ENCODE assay signal across 18 cellular contexts in the genomic region with DNA sequence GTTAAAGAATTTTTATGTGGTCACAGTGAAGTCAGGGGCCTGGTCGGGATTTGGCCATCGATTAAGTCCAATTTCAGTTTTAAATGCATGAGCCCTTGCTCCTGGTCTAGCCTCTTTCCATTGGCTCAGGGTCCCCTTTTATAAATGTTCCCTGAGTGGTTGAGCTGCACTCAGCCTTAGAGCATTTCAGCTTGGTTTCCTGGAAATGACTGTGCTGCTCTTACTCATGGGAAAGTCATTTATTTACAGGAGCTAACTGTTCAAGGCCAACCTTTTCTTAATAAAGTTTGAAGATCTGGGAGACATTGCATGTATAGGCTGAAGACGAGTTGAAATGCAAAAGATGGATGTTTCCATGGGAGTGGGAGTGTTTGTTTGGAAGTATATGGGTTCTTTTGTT.
DNase-seq lines count a peak whose midpoint lies in the region; ATAC-seq and TF ChIP-seq lines count a peak whose summit lies in the region.
"Had no signal": no experiment of that assay in that cellular context is flagged by ENCODE, and none has a peak within 500 bp of the region (broad histone marks: within the 10 kb centered on the region; RNA-seq: fewer than 3 reads in every experiment).

No MANE protein-coding gene starts in this region.

- intact Hi-C loops in adrenal gland (cut with DNase I) = no loop called here

- H3K27me3 ChIP-seq in adrenal gland = no peaks in the 10 kb centered on the region
- H3K27me3 ChIP-seq: esophagus muscularis mucosa, Peyer's patch had no signal

- POLR2A ChIA-PET in RWPE1 (lab: Yijun Ruan, JAX; ENCODE audit: low non-redundant PET) = no interaction called here

- H3K4me1 ChIP-seq in adrenal gland (replicated peaks in 1 of 2) = peaks cover 4 to 7% of the 10 kb centered on the region in 2 donors
- H3K4me1 ChIP-seq: Peyer's patch had no signal

- no peaks in the 10 kb centered on the region for H3K36me3 ChIP-seq in adrenal gland (replicated peaks in 1 of 2)
- H3K36me3 ChIP-seq: esophagus muscularis mucosa, Peyer's patch had no signal

- no peaks in the 10 kb centered on the region for H3K9me3 ChIP-seq in adrenal gland (replicated peaks in 1 of 3)
- H3K9me3 ChIP-seq: esophagus muscularis mucosa, Peyer's patch had no signal

- DNase-seq in HFF-Myc (ENCODE audit: extremely low read depth, low read depth) (peak; percentile 10), adrenal gland (peak in 4 of 7 donors; percentile 34 to 64 (median 54)), fibroblast of villous mesenchyme (ENCODE audit: low read depth) (peak; percentile 1), smooth muscle cell of the brain vasculature (ENCODE audit: low read depth, low spot score) (peak; percentile 33), RWPE1 (ENCODE audit: low spot score) (no peak)
- DNase-seq in stimulated activated naive B cell treated with anti-CD40 and anti-IgM and Interleukin-4, amounts not matched to agents 10 μg/mL and 1 μg/mL and 100 μg/mL, for 72 hours = no peak
- DNase-seq: activated CD4-positive, alpha-beta memory T cell treated with anti-CD3 and anti-CD28 coated beads, Interleukin-2, amount 10 ng/mL, durations not matched to agents 7 days and 5 days; activated naive CD4-positive, alpha-beta T cell; cerebellar nuclear complex; islet precursor cell; NCI-H1105; NCI-H345; Peyer's patch; right cardiac atrium; substantia nigra; T-helper 2 cell had no signal

- H3K27ac Mint-ChIP-seq in stimulated activated naive B cell treated with anti-CD40 and anti-IgM and Interleukin-4, amounts not matched to agents 10 μg/mL and 1 μg/mL and 100 μg/mL, for 72 hours = no peak overlapping the region
- H3K27ac Mint-ChIP-seq: activated CD4-positive, alpha-beta memory T cell treated with anti-CD3 and anti-CD28 coated beads, Interleukin-2, amount 10 ng/mL, durations not matched to agents 7 days and 5 days had no signal

- H3K27ac ChIP-seq in adrenal gland (peak overlapping the region in 1 of 5 donors; percentile 26), RWPE1 (no peak overlapping the region)
- H3K27ac ChIP-seq: esophagus muscularis mucosa, Peyer's patch had no signal

- no peak overlapping the region for H3K4me3 Mint-ChIP-seq in stimulated activated naive B cell treated with anti-CD40 and anti-IgM and Interleukin-4, amounts not matched to agents 10 μg/mL and 1 μg/mL and 100 μg/mL, for 72 hours
- H3K4me3 Mint-ChIP-seq: activated CD4-positive, alpha-beta memory T cell treated with anti-CD3 and anti-CD28 coated beads, Interleukin-2, amount 10 ng/mL, durations not matched to agents 7 days and 5 days had no signal

- ATAC-seq in HG02798 (IDR thresholded peaks at IDR 0.05; ENCODE audit: poor library complexity, unreplicated experiment) = no peak
- no peak for ATAC-seq in stimulated activated naive B cell treated with anti-CD40 and anti-IgM and Interleukin-4, amounts not matched to agents 10 μg/mL and 1 μg/mL and 100 μg/mL, for 72 hours (replicated peaks)
- ATAC-seq: right cardiac atrium had no signal

- peaks cover 0 to 3% of the 10 kb centered on the region in 2 donors for H3K4me1 Mint-ChIP-seq in stimulated activated naive B cell treated with anti-CD40 and anti-IgM and Interleukin-4, amounts not matched to agents 10 μg/mL and 1 μg/mL and 100 μg/mL, for 72 hours
- H3K4me1 Mint-ChIP-seq: activated CD4-positive, alpha-beta memory T cell treated with anti-CD3 and anti-CD28 coated beads, Interleukin-2, amount 10 ng/mL, durations not matched to agents 7 days and 5 days had no signal

- TF ChIP-seq POLR2A in adrenal gland (IDR thresholded peaks at IDR 0.05) = no peak

- H3K27me3 Mint-ChIP-seq in stimulated activated naive B cell treated with anti-CD40 and anti-IgM and Interleukin-4, amounts not matched to agents 10 μg/mL and 1 μg/mL and 100 μg/mL, for 72 hours = peaks cover 0 to 3% of the 10 kb centered on the region in 2 donors
- H3K27me3 Mint-ChIP-seq: activated CD4-positive, alpha-beta memory T cell treated with anti-CD3 and anti-CD28 coated beads, Interleukin-2, amount 10 ng/mL, durations not matched to agents 7 days and 5 days had no signal

- H3K36me3 Mint-ChIP-seq in stimulated activated naive B cell treated with anti-CD40 and anti-IgM and Interleukin-4, amounts not matched to agents 10 μg/mL and 1 μg/mL and 100 μg/mL, for 72 hours = peaks cover 0 to 3% of the 10 kb centered on the region in 2 donors

- H3K9me3 Mint-ChIP-seq in stimulated activated naive B cell treated with anti-CD40 and anti-IgM and Interleukin-4, amounts not matched to agents 10 μg/mL and 1 μg/mL and 100 μg/mL, for 72 hours = peaks cover 4 to 7% of the 10 kb centered on the region in 2 donors

- WGBS in adrenal gland, 4 donors = 34 to 44% (median 42%) methylated on average over 3 of the region's 3 CpGs

- CTCF ChIA-PET in RWPE1 (lab: Yijun Ruan, JAX) = no interaction called here

- TF ChIP-seq CTCF in HFF-Myc (IDR thresholded peaks at IDR 0.05; ENCODE audit: low read depth, low read length, missing control alignments) (no peak), adrenal gland (IDR thresholded peaks at IDR 0.05) (no peak), fibroblast of villous mesenchyme (IDR thresholded peaks at IDR 0.05; ENCODE audit: insufficient read depth, low read depth, low read length) (no peak), RWPE1 (conservative IDR thresholded peaks at IDR 0.05; ENCODE audit: low read depth) (no peak)

- H3K4me3 ChIP-seq in HFF-Myc (replicated peaks; ENCODE audit: low read depth, low read length) = no peak overlapping the region
- no peak overlapping the region for H3K4me3 ChIP-seq in adrenal gland
- no peak overlapping the region for H3K4me3 ChIP-seq in fibroblast of villous mesenchyme (ENCODE audit: low read depth, low read length)
- H3K4me3 ChIP-seq: esophagus muscularis mucosa, Peyer's patch had no signal

Comparison
In these comparisons a context has a peak if more than half of its experiments do, and no peak if none do; other contexts are left out.
1. DNase-seq: peak in HFF-Myc (single experiment), adrenal gland (4 of 7), fibroblast of villous mesenchyme (single experiment) and smooth muscle cell of the brain vasculature (single experiment); none in RWPE1 (single experiment) and stimulated activated naive B cell treated with anti-CD40 and anti-IgM and Interleukin-4, amounts not matched to agents 10 μg/mL and 1 μg/mL and 100 μg/mL, for 72 hours (single experiment).